ENCODE assay signal across 1 cellular context in genomic region chr20:12978613-12979495, GRCh38.
TF ChIP-seq lines count a peak whose summit lies in the region.

No MANE protein-coding gene starts in this region.

TF ChIP-seq in HepG2, 621 proteins besides CTCF, POLR2A, EP300 and RAD21 (continued from another document and continues in another):
- TF ChIP-seq HMGXB3 (CRISPR knock-in tag; IDR thresholded peaks at IDR 0.05; ENCODE audit: borderline replicate concordance): peak; percentile 65; the same call in 1 of the 2 replicates
- TF ChIP-seq ZNF407 (CRISPR knock-in tag; IDR thresholded peaks at IDR 0.05; ENCODE audit: not compliant biosample characterization): no peak
- no peak for TF ChIP-seq RBAK (CRISPR knock-in tag; IDR thresholded peaks at IDR 0.05)
- peak; percentile 40; the same call in 1 of the 2 replicates for TF ChIP-seq SKIL (CRISPR knock-in tag; IDR thresholded peaks at IDR 0.05; ENCODE audit: borderline replicate concordance)
- TF ChIP-seq ZNF781 (CRISPR knock-in tag; IDR thresholded peaks at IDR 0.05; ENCODE audit: borderline replicate concordance, not compliant biosample characterization): no peak
- no peak; the same call in 1 of the 2 replicates for TF ChIP-seq JDP2 (CRISPR knock-in tag; IDR thresholded peaks at IDR 0.05; ENCODE audit: borderline replicate concordance)
- no peak for TF ChIP-seq TOPORS (CRISPR knock-in tag; IDR thresholded peaks at IDR 0.05)
- 0 out of 2 replicates have a peak, but pooled peaks have one; percentile 49 for TF ChIP-seq NAIF1 (CRISPR knock-in tag; IDR thresholded peaks at IDR 0.05; ENCODE audit: borderline replicate concordance)
- no peak for TF ChIP-seq MYNN (CRISPR knock-in tag; IDR thresholded peaks at IDR 0.05; ENCODE audit: low read depth)
- TF ChIP-seq EZH2 (conservative IDR thresholded peaks at IDR 0.05; ENCODE audit: low read depth, low read length): no peak
- no peak for TF ChIP-seq ZFP91 (CRISPR knock-in tag; IDR thresholded peaks at IDR 0.05; ENCODE audit: borderline replicate concordance)
- peak; percentile 70; the same call in 1 of the 2 replicates for TF ChIP-seq CREB3 (CRISPR knock-in tag; IDR thresholded peaks at IDR 0.05)
- no peak for TF ChIP-seq ZNF678 (CRISPR knock-in tag; IDR thresholded peaks at IDR 0.05)
- TF ChIP-seq GFI1 (CRISPR knock-in tag; IDR thresholded peaks at IDR 0.05; ENCODE audit: borderline replicate concordance): peak; percentile 89
- TF ChIP-seq ZGPAT (CRISPR knock-in tag; IDR thresholded peaks at IDR 0.05): peak; percentile 87
- no peak for TF ChIP-seq IRF1 (CRISPR knock-in tag; IDR thresholded peaks at IDR 0.05; ENCODE audit: low read depth)
- TF ChIP-seq ZXDC (CRISPR knock-in tag; IDR thresholded peaks at IDR 0.05): no peak
- peak; percentile 93 for TF ChIP-seq ZNF503 (CRISPR knock-in tag; IDR thresholded peaks at IDR 0.05)
- no peak for TF ChIP-seq ZFP41 (CRISPR knock-in tag; IDR thresholded peaks at IDR 0.05; ENCODE audit: borderline replicate concordance)
- TF ChIP-seq CHD2 (IDR thresholded peaks at IDR 0.05; ENCODE audit: low read depth, low read length): no peak
- peak; percentile 41; the same call in 1 of the 2 replicates for TF ChIP-seq ZNF629 (CRISPR knock-in tag; conservative IDR thresholded peaks at IDR 0.05)
- TF ChIP-seq CREB1 (IDR thresholded peaks at IDR 0.05): no peak
- TF ChIP-seq CREB1 (CRISPR knock-in tag; IDR thresholded peaks at IDR 0.05): peak; percentile 59; the same call in 1 of the 2 replicates
- peak; percentile 93; the same call in 1 of the 2 replicates for TF ChIP-seq SNAPC2 (CRISPR knock-in tag; IDR thresholded peaks at IDR 0.05)
